ENCODE assay signal across 11 cellular contexts in the genomic region with DNA sequence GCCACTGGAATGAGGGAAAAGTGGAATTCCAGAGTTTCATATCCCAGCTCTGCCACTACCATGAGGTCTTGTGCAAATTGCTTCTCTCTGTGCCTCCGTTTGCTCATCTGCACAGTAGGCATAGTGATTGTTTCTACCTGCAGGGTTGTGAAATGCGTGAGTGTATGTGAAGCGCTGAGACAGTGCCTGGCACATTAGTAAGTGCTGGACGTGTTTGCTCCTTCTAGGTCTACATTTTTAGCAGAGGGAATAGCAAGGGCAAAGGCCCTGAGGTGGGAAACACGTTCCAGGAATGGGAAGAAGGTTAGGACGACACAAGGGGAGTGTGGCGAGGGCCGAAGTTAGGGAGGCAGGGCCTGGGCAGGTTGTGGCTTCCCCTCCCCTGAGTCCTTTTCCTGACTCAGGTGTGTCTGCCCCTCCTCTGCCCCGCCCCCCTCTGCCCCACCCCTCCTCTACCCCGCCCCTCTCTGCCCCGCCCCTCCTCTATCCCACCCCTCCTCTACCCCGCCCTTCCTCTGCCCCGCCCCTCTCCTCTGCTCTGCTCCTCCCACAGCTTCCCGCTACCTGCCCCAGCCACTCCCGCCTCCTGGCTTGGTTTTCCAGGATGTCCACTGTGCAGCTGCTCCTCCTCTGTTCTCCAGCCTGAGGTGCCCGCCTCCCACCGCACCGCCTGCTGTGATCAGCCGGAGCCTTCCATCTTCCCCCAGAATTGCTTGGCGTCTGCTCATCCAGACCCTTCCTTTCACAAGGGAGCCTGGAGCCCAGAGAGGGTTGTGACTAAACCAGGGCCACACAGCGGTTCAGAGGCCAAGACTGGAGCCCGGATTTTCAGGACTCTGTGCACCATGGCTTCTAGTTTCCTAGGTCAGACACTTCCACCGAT. TPM values are rescaled to one million over a fixed set of nuclear protein-coding genes. Genes with fewer than 3 reads are reported as not detected.
A peak's percentile ranks its signal among the peaks of the same experiment; 100 is the strongest.
DNase-seq lines count a peak whose midpoint lies in the region; ATAC-seq, FAIRE-seq and TF ChIP-seq lines count a peak whose summit lies in the region.
"Had no signal": no experiment of that assay in that cellular context is flagged by ENCODE, and none has a peak within 500 bp of the region (broad histone marks: within the 10 kb centered on the region; RNA-seq: fewer than 3 reads in every experiment).

No MANE protein-coding gene starts in this region.

- H3K9me3 ChIP-seq in HCT116 (ENCODE audit: control insufficient read depth in 1 of 2, insufficient read depth in 1 of 2, low read depth in 1 of 2, low read length in 2 of 2), result no peaks in the 10 kb centered on the region
- H3K9me3 ChIP-seq in H1 (ENCODE audit: insufficient read depth in 2 of 2, low read depth in 1 of 2, low read length in 1 of 2), result no peaks in the 10 kb centered on the region
- peaks cover 3% of the 10 kb centered on the region for H3K9me3 ChIP-seq in trophoblast cell (ENCODE audit: insufficient read depth, low read depth, low read length)
- H3K9me3 ChIP-seq: suprapubic skin had no signal

- FAIRE-seq in H1 (lab: Jason Lieb, UNC), result no peak

- no peak overlapping the region for H3K23ac ChIP-seq in H1 (ENCODE audit: insufficient read length)
- H3K23ac ChIP-seq in trophoblast cell (ENCODE audit: low read length), result no peak overlapping the region

- H2BK120ac ChIP-seq in H1 (replicated peaks; ENCODE audit: low read depth, low read length) (no peak overlapping the region), trophoblast cell (ENCODE audit: insufficient read depth, low read length, poor library complexity) (peak overlapping the region; percentile 7)

- H2BK15ac ChIP-seq in H1 (ENCODE audit: low read length), result peak overlapping the region; percentile 88; the same call in 1 of the 2 replicates

- H4K5ac ChIP-seq in H1 (ENCODE audit: insufficient read length, low read depth, low read length), result no peak overlapping the region

- H3K79me1 ChIP-seq in H1 (ENCODE audit: low read depth, low read length), result no peaks in the 10 kb centered on the region
- peaks cover 9% of the 10 kb centered on the region for H3K79me1 ChIP-seq in trophoblast cell (ENCODE audit: low read length)

- no peak overlapping the region for H4K8ac ChIP-seq in H1 (ENCODE audit: extremely low read depth, insufficient read depth, low read length)
- peak overlapping the region; percentile 51 for H4K8ac ChIP-seq in trophoblast cell (ENCODE audit: low read depth, low read length)

- H3K9me2 ChIP-seq in HCT116 (ENCODE audit: insufficient read depth), result no peaks in the 10 kb centered on the region

- H4K91ac ChIP-seq in H1 (replicated peaks; ENCODE audit: insufficient read length, low read length) (no peak overlapping the region), trophoblast cell (ENCODE audit: low read depth, low read length) (peak overlapping the region; percentile 6)

- H3K36me3 ChIP-seq in HCT116 (ENCODE audit: control insufficient read depth in 1 of 2, insufficient read depth in 2 of 2, low read length in 2 of 2) (no peaks in the 10 kb centered on the region), H1 (ENCODE audit: control insufficient read depth in 2 of 4, insufficient read depth in 4 of 4, low read length in 3 of 4) (no peaks in the 10 kb centered on the region), trophoblast cell (ENCODE audit: control insufficient read depth in 1 of 2, insufficient read depth in 2 of 2, low read length in 2 of 2) (no peaks in the 10 kb centered on the region)
- H3K36me3 ChIP-seq: suprapubic skin had no signal

- TF ChIP-seq POLR2A in HCT116 (IDR thresholded peaks at IDR 0.05; ENCODE audit: borderline replicate concordance, extremely low read depth, insufficient read depth, insufficient read length), result no peak
- peak in 1 of 2 experiments; percentile 40; a peak in 1 of 3 replicates for TF ChIP-seq POLR2A in H1 (IDR thresholded peaks at IDR 0.05; ENCODE audit: control extremely low read depth in 1 of 2, low read depth in 2 of 2, low read length in 2 of 2)

- H3K79me2 ChIP-seq in HCT116 (ENCODE audit: insufficient read depth, low read length) (no peaks in the 10 kb centered on the region), H1 (ENCODE audit: control insufficient read depth in 1 of 2, insufficient read depth in 2 of 2, low read length in 2 of 2) (no peaks in the 10 kb centered on the region), trophoblast cell (ENCODE audit: control insufficient read depth, insufficient read depth, low read length, poor library complexity) (no peaks in the 10 kb centered on the region)

- H2BK12ac ChIP-seq in H1 (ENCODE audit: low read depth, low read length) (peak overlapping the region; percentile 6; the same call in 1 of the 2 replicates), trophoblast cell (ENCODE audit: low read length) (peak overlapping the region; percentile 26)

- H3K14ac ChIP-seq in H1 (ENCODE audit: insufficient read length), result no peak overlapping the region
- peak overlapping the region; percentile 0 for H3K14ac ChIP-seq in trophoblast cell (ENCODE audit: low read length)

- WGBS in H1 (ENCODE audit: extremely low coverage in 1 of 2, insufficient coverage in 1 of 2, insufficient read length in 1 of 2, insufficient replicate concordance in 2 of 2, low coverage in 1 of 2, low lambda C conversion rate in 2 of 2, missing lambda C conversion rate in 1 of 2), 2 experiments, result 27% methylated on average over 17 of the region's 23 CpGs; no CpG with 5 or more reads in 1 of the 2 experiments
- WGBS in trophoblast cell (ENCODE audit: extremely low coverage, insufficient coverage, insufficient read length), result no CpG with 5 or more reads among the region's 23 CpGs

- no peak overlapping the region for H2BK20ac ChIP-seq in H1 (ENCODE audit: low read length)

- peak; percentile 76 for DNase-seq in HCT116 (ENCODE audit: low read depth, low spot score)
- DNase-seq in NCI-H526 (lab: John Stamatoyannopoulos, UW), result peak; percentile 61 to 88
- peak; percentile 58 to 86 for DNase-seq in H1 (ENCODE audit: low read depth in 1 of 2, low spot score in 2 of 2)
- DNase-seq in trophoblast cell, result peak; percentile 78 to 82
- DNase-seq in activated CD4-positive, alpha-beta T cell treated with anti-CD3 and anti-CD28 coated beads for 48 hours, result no peak
- DNase-seq: aorta, KG1 had no signal

- H3K23me2 ChIP-seq in H1 (ENCODE audit: low read depth, low read length), result no peaks in the 10 kb centered on the region

- POLR2A ChIA-PET in HCT116 (lab: Charles Lee) (no interaction called here), H1 (lab: Charles Lee; ENCODE audit: partially characterized antibody) (interaction anchor here (0.8 to 1.4 kb wide), 2 partner anchors 11 to 19 kb away, joined by 3 to 4 read pairs; no protein-coding TSS in a partner anchor)

- no peaks in the 10 kb centered on the region for H4K20me1 ChIP-seq in HCT116 (ENCODE audit: insufficient read depth)
- H4K20me1 ChIP-seq in H1 (replicated peaks in 1 of 2; ENCODE audit: control insufficient read depth in 1 of 2, insufficient read depth in 2 of 2, low read length in 2 of 2), result no peaks in the 10 kb centered on the region

- H3K9ac ChIP-seq in HCT116 (ENCODE audit: low read length) (peak overlapping the region; percentile 7; the same call in 1 of the 2 replicates), H1 (replicated peaks in 1 of 4; ENCODE audit: extremely low read depth in 1 of 4, low read depth in 3 of 4, low read length in 3 of 4) (no peak overlapping the region; a peak in 1 of 7 replicates), trophoblast cell (ENCODE audit: low read length) (no peak overlapping the region)

- H2AK5ac ChIP-seq in H1 (ENCODE audit: low read depth, low read length) (no peak overlapping the region), trophoblast cell (ENCODE audit: low read length) (no peak overlapping the region)

- BruUV-seq in HCT116 (replicated peaks; lab: Mats Ljungman, UMichigan), result no TSS peak

- H3K27ac ChIP-seq in HCT116 (ENCODE audit: low read depth, low read length), result peak overlapping the region; percentile 49
- no peak overlapping the region for H3K27ac ChIP-seq in H1 (ENCODE audit: low read depth, low read length)
- no peak overlapping the region for H3K27ac ChIP-seq in trophoblast cell (ENCODE audit: low read depth, low read length)
- H3K27ac ChIP-seq: suprapubic skin had no signal

- intact Hi-C loops in HCT116 (cut with micrococcal nuclease), result no loop called here

- RAD21 ChIA-PET in HCT116 (lab: Charles Lee; ENCODE audit: low non-redundant PET in 1 of 2, low total read pairs in 2 of 2, uncharacterized antibody in 2 of 2, unreplicated experiment in 2 of 2), result no interaction called here

- H3K4me1 ChIP-seq in HCT116 (ENCODE audit: control insufficient read depth in 1 of 2, insufficient read depth in 2 of 2, low read length in 2 of 2), result peaks cover 21 to 31% of the 10 kb centered on the region in 2 experiments
- H3K4me1 ChIP-seq in H1 (replicated peaks in 1 of 4; ENCODE audit: control insufficient read depth in 3 of 4, insufficient read depth in 4 of 4, low read length in 3 of 4), result peaks cover 7 to 19% (median 13%) of the 10 kb centered on the region in 4 experiments
- H3K4me1 ChIP-seq in trophoblast cell (ENCODE audit: control insufficient read depth in 1 of 2, insufficient read depth in 2 of 2, low read length in 2 of 2), result peaks cover 13 to 15% of the 10 kb centered on the region in 2 experiments
- H3K4me1 ChIP-seq: suprapubic skin had no signal

- no peak overlapping the region for H3K56ac ChIP-seq in H1 (replicated peaks; ENCODE audit: insufficient read length, low read depth, low read length)

- TF ChIP-seq RAD21 in HCT116 (IDR thresholded peaks at IDR 0.05; ENCODE audit: low read depth) (no peak), H1 (IDR thresholded peaks at IDR 0.05 in 1 of 2, conservative IDR thresholded peaks at IDR 0.05 in 1 of 2; ENCODE audit: low read depth in 2 of 2, low read length in 2 of 2) (no peak)

- H4K12ac ChIP-seq in trophoblast cell (ENCODE audit: low read depth, low read length), result peak overlapping the region; percentile 31

- TF ChIP-seq CTCF in HCT116 (IDR thresholded peaks at IDR 0.05 in 2 of 3, conservative IDR thresholded peaks at IDR 0.05 in 1 of 3; ENCODE audit: borderline replicate concordance in 1 of 3, insufficient read depth in 1 of 3, low read depth in 2 of 3, low read length in 2 of 3) (no peak), H1 (IDR thresholded peaks at IDR 0.05; ENCODE audit: control extremely low read depth in 1 of 3, insufficient read depth in 1 of 3, low read depth in 1 of 3, low read length in 3 of 3) (no peak)

- H2AFZ ChIP-seq in HCT116 (ENCODE audit: low read depth, low read length, poor library complexity, severe bottlenecking) (peak overlapping the region; percentile 74), H1 (ENCODE audit: low read length) (peak overlapping the region; percentile 98), trophoblast cell (ENCODE audit: insufficient read depth, low read length, poor library complexity) (no peak overlapping the region)

- no peak overlapping the region for H3K4ac ChIP-seq in H1 (replicated peaks; ENCODE audit: insufficient read length, low read depth, low read length)
- H3K4ac ChIP-seq in trophoblast cell (ENCODE audit: low read depth, low read length), result no peak overlapping the region

- no peak for TF ChIP-seq EP300 in H1 (IDR thresholded peaks at IDR 0.05; ENCODE audit: borderline replicate concordance in 1 of 2, low read depth in 2 of 2, low read length in 2 of 2)

- H3K18ac ChIP-seq in H1 (ENCODE audit: extremely low read depth, low read length), result peak overlapping the region; percentile 55
- H3K18ac ChIP-seq in trophoblast cell (ENCODE audit: low read length), result peak overlapping the region; percentile 0

- ATAC-seq in HCT116 (peak; percentile 91), HG02763 (IDR thresholded peaks at IDR 0.05; ENCODE audit: unreplicated experiment) (no peak), GM21737 (IDR thresholded peaks at IDR 0.05; ENCODE audit: unreplicated experiment) (no peak), HG02938 (IDR thresholded peaks at IDR 0.05; ENCODE audit: unreplicated experiment) (no peak)

- H3K4me2 ChIP-seq in HCT116 (ENCODE audit: low read length) (peak overlapping the region; percentile 66), H1 (ENCODE audit: insufficient read depth in 1 of 2, low read depth in 2 of 2, low read length in 2 of 2) (peak overlapping the region; percentile 52 to 65), trophoblast cell (ENCODE audit: low read length) (no peak overlapping the region)

- H3K27me3 ChIP-seq in HCT116 (ENCODE audit: insufficient read depth, low read length) (no peaks in the 10 kb centered on the region), H1 (replicated peaks in 1 of 4; ENCODE audit: control insufficient read depth in 3 of 4, extremely low read depth in 1 of 4, insufficient read depth in 3 of 4, low read length in 3 of 4) (no peaks in the 10 kb centered on the region), trophoblast cell (ENCODE audit: insufficient read depth, low read length) (no peaks in the 10 kb centered on the region)
- H3K27me3 ChIP-seq: suprapubic skin had no signal

- no peak overlapping the region for H2BK5ac ChIP-seq in H1 (ENCODE audit: low read depth, low read length)
- no peak overlapping the region for H2BK5ac ChIP-seq in trophoblast cell (ENCODE audit: low read depth, low read length, poor library complexity)

- CTCF ChIA-PET in HCT116 (lab: Charles Lee), result no interaction called here
- CTCF ChIA-PET in H1 (lab: Charles Lee; ENCODE audit: partially characterized antibody), result interaction anchor here (1.2 to 3.9 kb wide), 3 partner anchors 11 to 52 kb away, joined by 3 to 17 read pairs (median 8); no protein-coding TSS in a partner anchor

- H3K4me3 ChIP-seq in HCT116 (replicated peaks in 1 of 2; ENCODE audit: low read depth in 1 of 2, low read length in 2 of 2) (peak overlapping the region; percentile 2 to 16; a peak in 2 of 4 replicates), H1 (ENCODE audit: extremely low read depth in 1 of 4, insufficient read depth in 2 of 4, low read depth in 3 of 4, low read length in 4 of 4) (peak overlapping the region in 1 of 4 experiments; percentile 47; a peak in 2 of 8 replicates), trophoblast cell (ENCODE audit: low read depth, low read length) (no peak overlapping the region)
- H3K4me3 ChIP-seq: suprapubic skin had no signal

RNA-seq across cellular contexts. Expression of a gene that starts 31.1 kb away (rescaled TPM):
- total RNA-seq in HCT116 (2021; ENCODE audit: unreplicated experiment), result 6.6 TPM
- 2.9 and 3.0 TPM in 2 replicates for polyA plus RNA-seq in HCT116 (2012)
- total RNA-seq in H1 (2021; fragmentation: NEBNext Ultra II Directional; extraction: Animal tissue kit (Norgen Biotek cat#: 25700)), result 7.0 and 7.6 TPM in 2 replicates
- polyA plus RNA-seq in H1 (2011; rRNA removed), result 1.8 and 3.4 TPM in 2 replicates
- polyA plus RNA-seq in H1 (2011; cell fraction: cytosol; rRNA removed), result 2.6 TPM
- polyA plus RNA-seq in H1 (2011; cell fraction: nucleus; rRNA removed), result 11.4 TPM
- polyA plus RNA-seq in H1 (2012, experiment 1 of 2), result 2.9 to 3.9 TPM (median 3.1 TPM) in 4 replicates
- polyA plus RNA-seq in H1 (2012, experiment 2 of 2), result 2.1 TPM
- 1.9 TPM for polyA plus RNA-seq in H1 (2013, experiment 1 of 2)
- polyA plus RNA-seq in H1 (2013, experiment 2 of 2), result 2.1 TPM
- 3.9 and 6.1 TPM in 2 replicates for polyA minus RNA-seq in H1 (2011; rRNA and poly(A)+ RNA removed)
- polyA minus RNA-seq in H1 (2011; cell fraction: cytosol; rRNA and poly(A)+ RNA removed), result 6.3 TPM
- polyA minus RNA-seq in H1 (2011; cell fraction: nucleus; rRNA and poly(A)+ RNA removed), result 12.2 TPM
- polyA plus RNA-seq in trophoblast cell (2013), result 29.5 and 30.6 TPM in 2 replicates
